16 cellular contexts compared by ENCODE assay signal in genomic region chr1:152543808-152544207, GRCh38. TPM values are rescaled to one million over a fixed set of nuclear protein-coding genes. Genes with fewer than 3 reads are reported as not detected.
DNase-seq lines count a peak whose midpoint lies in the region; TF ChIP-seq lines count a peak whose summit lies in the region.
"Had no signal": no experiment of that assay in that cellular context is flagged by ENCODE, and none has a peak within 500 bp of the region (broad histone marks: within the 10 kb centered on the region; RNA-seq: fewer than 3 reads in every experiment).

No MANE protein-coding gene starts in this region.

- in situ Hi-C loops in GM13976 (cut with MboI; ENCODE audit: low sequenced_read_pairs, unreplicated experiment), result no loop called here

- no peak overlapping the region for H3K4me3 ChIP-seq in A673 (ENCODE audit: low read depth, low read length, poor library complexity, severe bottlenecking)
- H3K4me3 ChIP-seq in choroid plexus epithelial cell (ENCODE audit: low read depth, low read length), result no peak overlapping the region
- H3K4me3 ChIP-seq: BLaER1 treated with 17β-estradiol and CSF1 and Interleukin-3, amounts not matched to agents 10 nM and 100 nM; HAP-1; psoas muscle had no signal

- H3K4me1 ChIP-seq in A673 (ENCODE audit: insufficient read depth, low read length, poor library complexity, severe bottlenecking), result no peaks in the 10 kb centered on the region
- H3K4me1 ChIP-seq: HAP-1, psoas muscle had no signal

- TF ChIP-seq CTCF in A673 (conservative IDR thresholded peaks at IDR 0.05; ENCODE audit: low read depth, low read length) (peak; percentile 36), GM12872 (IDR thresholded peaks at IDR 0.05; ENCODE audit: insufficient read depth, low read depth, low read length) (peak; percentile 66), choroid plexus epithelial cell (conservative IDR thresholded peaks at IDR 0.05; ENCODE audit: low read depth, low read length) (peak; percentile 2), GM13976 (IDR thresholded peaks at IDR 0.05; ENCODE audit: borderline replicate concordance, control extremely low read depth, extremely low read depth, insufficient read depth, missing control alignments) (no peak)

- CTCF ChIA-PET in A673 (lab: Charles Lee), result no interaction called here

- DNase-seq in A673 (ENCODE audit: low spot score) (peak; percentile 3), NAMALWA (ENCODE audit: low spot score) (peak; percentile 61), choroid plexus epithelial cell (ENCODE audit: low read depth) (no peak), ecto neural progenitor cell (ENCODE audit: low spot score) (no peak), RKO (ENCODE audit: low spot score) (no peak), GM13976 (ENCODE audit: low spot score) (no peak), SHP77 treated with DMSO at 0.1 percent for 48 hours (lab: John Stamatoyannopoulos, UW) (no peak)
- DNase-seq: activated naive CD4-positive, alpha-beta T cell treated with anti-CD3 and anti-CD28 coated beads for 36 hours; KG1; psoas muscle; stimulated activated naive CD4-positive, alpha-beta T cell had no signal

- H3K27ac ChIP-seq in A673 (ENCODE audit: low read depth, low read length, poor library complexity, severe bottlenecking), result no peak overlapping the region
- H3K27ac ChIP-seq: BLaER1 treated with 17β-estradiol and CSF1 and Interleukin-3, amounts not matched to agents 10 nM and 100 nM; epithelial cell of prostate; psoas muscle had no signal

- BruUV-seq in A673 (replicated peaks; lab: Mats Ljungman, UMichigan), result no TSS peak

- no peaks in the 10 kb centered on the region for H3K9me3 ChIP-seq in A673 (ENCODE audit: low read depth, low read length, poor library complexity, severe bottlenecking)
- H3K9me3 ChIP-seq: BLaER1 treated with 17β-estradiol and CSF1 and Interleukin-3, amounts not matched to agents 10 nM and 100 nM; HAP-1; psoas muscle had no signal

- H3K27me3 ChIP-seq in A673 (replicated peaks; ENCODE audit: insufficient read depth, low read depth, low read length, poor library complexity), result no peaks in the 10 kb centered on the region
- H3K27me3 ChIP-seq: BLaER1 treated with 17β-estradiol and CSF1 and Interleukin-3, amounts not matched to agents 10 nM and 100 nM had no signal

- intact Hi-C loops in A673 (cut with micrococcal nuclease; ENCODE audit: unreplicated experiment), result no loop called here

- POLR2A ChIA-PET in A673 (lab: Charles Lee; ENCODE audit: low non-redundant PET), result no interaction called here

- H3K36me3 ChIP-seq in A673 (ENCODE audit: insufficient read depth, low read length, poor library complexity, severe bottlenecking), result no peaks in the 10 kb centered on the region
- H3K36me3 ChIP-seq: BLaER1 treated with 17β-estradiol and CSF1 and Interleukin-3, amounts not matched to agents 10 nM and 100 nM; HAP-1 had no signal

RNA-seq across cellular contexts. Expression of gene LCE3E, which starts 22.8 kb away (rescaled TPM):
- total RNA-seq in A673 (2021), result not detected in 2 replicates
- total RNA-seq: activated naive CD4-positive, alpha-beta T cell treated with anti-CD3 and anti-CD28 coated beads for 36 hours; mucosa of gallbladder; psoas muscle had no signal

RNA-seq across cellular contexts. Expression of gene CRCT1, which starts 29.5 kb away (rescaled TPM):
- not detected in 2 replicates for total RNA-seq in A673 (2021)
- total RNA-seq: activated naive CD4-positive, alpha-beta T cell treated with anti-CD3 and anti-CD28 coated beads for 36 hours; mucosa of gallbladder; psoas muscle had no signal

RNA-seq across cellular contexts. Expression of gene LCE5A, which starts 33.2 kb away (rescaled TPM):
- total RNA-seq in A673 (2021), result not detected in 2 replicates
- total RNA-seq: activated naive CD4-positive, alpha-beta T cell treated with anti-CD3 and anti-CD28 coated beads for 36 hours; mucosa of gallbladder; psoas muscle had no signal

RNA-seq across cellular contexts. Expression of gene LCE3D, which starts 36.5 kb away (rescaled TPM):
- not detected in 2 replicates for total RNA-seq in A673 (2021)
- total RNA-seq: activated naive CD4-positive, alpha-beta T cell treated with anti-CD3 and anti-CD28 coated beads for 36 hours; mucosa of gallbladder; psoas muscle had no signal

RNA-seq across cellular contexts. Expression of gene LCE3C, which starts 56.2 kb away (rescaled TPM):
- total RNA-seq in A673 (2021), result not detected in 2 replicates
- total RNA-seq: activated naive CD4-positive, alpha-beta T cell treated with anti-CD3 and anti-CD28 coated beads for 36 hours; mucosa of gallbladder; psoas muscle had no signal

Comparison
In these comparisons a context has a peak if more than half of its experiments do, and no peak if none do; other contexts are left out.
1. DNase-seq: peak in A673 (single experiment) and NAMALWA (single experiment); none in choroid plexus epithelial cell (single experiment), ecto neural progenitor cell (single experiment), RKO (single experiment), GM13976 (single experiment) and SHP77 treated with DMSO at 0.1 percent for 48 hours (single experiment).